21 cellular contexts compared by ENCODE assay signal in the genomic region with DNA sequence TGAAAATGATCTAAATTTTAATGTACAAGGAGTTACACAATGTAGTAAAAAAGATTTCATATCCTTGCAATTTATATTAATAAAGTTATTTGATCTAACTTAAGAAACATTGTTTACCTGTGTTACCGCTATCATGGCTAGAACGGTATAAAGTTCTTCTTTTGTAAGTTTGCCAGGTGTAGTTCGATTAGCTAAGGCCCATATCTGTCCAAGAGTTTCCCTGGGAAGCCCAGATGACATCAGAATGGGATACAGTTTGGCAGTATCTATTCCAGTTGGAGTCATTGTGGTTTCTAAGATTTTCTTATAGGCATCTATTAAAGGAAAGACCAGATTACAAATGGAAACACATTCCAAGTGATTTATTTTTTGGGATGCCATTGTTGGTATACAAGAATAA. TPM values are rescaled to one million over a fixed set of nuclear protein-coding genes. Genes with fewer than 3 reads are reported as not detected.
DNase-seq lines count a peak whose midpoint lies in the region; ATAC-seq, FAIRE-seq and TF ChIP-seq lines count a peak whose summit lies in the region.
"Had no signal": no experiment of that assay in that cellular context is flagged by ENCODE, and none has a peak within 500 bp of the region (broad histone marks: within the 10 kb centered on the region; RNA-seq: fewer than 3 reads in every experiment).

No MANE protein-coding gene starts in this region.

- no peak for FAIRE-seq in astrocyte (lab: Jason Lieb, UNC)
- FAIRE-seq: GM12891, GM18507, H54 had no signal

- ATAC-seq in IMR-90 (ENCODE audit: low read depth): no peak
- peak; percentile 79 for ATAC-seq in left lobe of liver
- no peak for ATAC-seq in GM18858 (IDR thresholded peaks at IDR 0.05; ENCODE audit: unreplicated experiment)

- no TSS peak for BruUV-seq in IMR-90 (replicated peaks; lab: Mats Ljungman, UMichigan)

- H2AK5ac ChIP-seq in IMR-90 (ENCODE audit: low read depth, low read length): no peak overlapping the region

- H3K56ac ChIP-seq in IMR-90 (ENCODE audit: extremely low read depth, insufficient read depth, low read length): no peak overlapping the region

- no peak overlapping the region for H3K27ac Mint-ChIP-seq in astrocyte (ENCODE audit: unreplicated experiment)
- H3K27ac Mint-ChIP-seq: CD14-positive monocyte; CD4-positive, alpha-beta T cell; HFFc6 had no signal

- no peak overlapping the region for H2BK5ac ChIP-seq in IMR-90 (ENCODE audit: low read depth, low read length, poor library complexity, severe bottlenecking)

- no peaks in the 10 kb centered on the region for H3K9me1 ChIP-seq in IMR-90 (ENCODE audit: insufficient read depth, low read length)

- no peak overlapping the region for H2BK20ac ChIP-seq in IMR-90 (ENCODE audit: low read depth, low read length)

- no peak overlapping the region for H3K4me3 ChIP-seq in IMR-90 (ENCODE audit: insufficient read depth, low read depth, low read length)
- no peak overlapping the region for H3K4me3 ChIP-seq in astrocyte (ENCODE audit: insufficient read depth, low read depth, low read length)
- H3K4me3 ChIP-seq: BLaER1 treated with 17β-estradiol and CSF1 and Interleukin-3, amounts not matched to agents 10 nM and 100 nM; HAP-1 had no signal

- H3K9me3 Mint-ChIP-seq in astrocyte (ENCODE audit: unreplicated experiment): peaks cover 3% of the 10 kb centered on the region
- H3K9me3 Mint-ChIP-seq: CD4-positive, alpha-beta T cell; HFFc6 had no signal

- H4K20me1 ChIP-seq in IMR-90 (ENCODE audit: insufficient read depth, low read length) (no peaks in the 10 kb centered on the region; the same call in 1 of the 2 replicates), astrocyte (ENCODE audit: insufficient read depth, low read length) (peaks cover 3% of the 10 kb centered on the region)

- no peak overlapping the region for H2AK9ac ChIP-seq in IMR-90 (replicated peaks; ENCODE audit: low read depth, low read length, poor library complexity)

- no peak overlapping the region for H3K4me2 ChIP-seq in IMR-90 (ENCODE audit: low read depth, low read length)
- no peak overlapping the region for H3K4me2 ChIP-seq in astrocyte (ENCODE audit: low read length)
- H3K4me2 ChIP-seq: BLaER1 treated with 17β-estradiol and CSF1 and Interleukin-3, amounts not matched to agents 10 nM and 100 nM had no signal

- H4K8ac ChIP-seq in IMR-90 (ENCODE audit: low read depth in 2 of 2, low read length in 2 of 2): no peak overlapping the region

- H3K14ac ChIP-seq in IMR-90 (replicated peaks; ENCODE audit: low read depth, low read length): no peak overlapping the region

- no peaks in the 10 kb centered on the region for H3K79me2 ChIP-seq in astrocyte (ENCODE audit: insufficient read depth, low read length)

- H3K4me1 ChIP-seq in IMR-90 (ENCODE audit: control insufficient read depth, insufficient read depth, low read length): no peaks in the 10 kb centered on the region
- H3K4me1 ChIP-seq in astrocyte (ENCODE audit: insufficient read depth, low read length): peaks cover 4% of the 10 kb centered on the region
- H3K4me1 ChIP-seq: BE2C had no signal

- H3K4ac ChIP-seq in IMR-90 (ENCODE audit: low read depth, low read length): no peak overlapping the region

- H3K36me3 Mint-ChIP-seq in astrocyte (ENCODE audit: low read depth, unreplicated experiment): peaks cover 16% of the 10 kb centered on the region

- POLR2A ChIA-PET in IMR-90 (lab: Charles Lee; ENCODE audit: unreplicated experiment): no interaction called here

- H3K23ac ChIP-seq in IMR-90 (ENCODE audit: low read depth, low read length): no peak overlapping the region

- 80% methylated on average over 1 of the region's 3 CpGs; no CpG with 5 or more reads in 1 of the 2 experiments for WGBS in IMR-90 (ENCODE audit: extremely low coverage in 2 of 2, insufficient read length in 1 of 2), 2 experiments

- DNase-seq in IMR-90 (peak; percentile 32), astrocyte (ENCODE audit: low read depth) (peak; percentile 22), left lobe of liver (ENCODE audit: low spot score) (no peak), AG08395 (ENCODE audit: low spot score) (no peak), cortex of kidney (lab: John Stamatoyannopoulos, UW) (no peak)
- DNase-seq: BE2C; Calu3; CD4-positive, alpha-beta T cell; COR-L47; DMS53; DMS79 treated with DMSO at 0.1 percent for 48 hours; GF-D8; GOT3; HFFc6 had no signal

- H3K27me3 ChIP-seq in IMR-90 (ENCODE audit: control insufficient read depth, insufficient read depth, low read length) (no peaks in the 10 kb centered on the region), astrocyte (ENCODE audit: insufficient read depth, low read length) (no peaks in the 10 kb centered on the region)
- H3K27me3 ChIP-seq: BE2C; BLaER1 treated with 17β-estradiol and CSF1 and Interleukin-3, amounts not matched to agents 10 nM and 100 nM had no signal

- CTCF ChIA-PET in IMR-90 (lab: Yijun Ruan, JAX): no interaction called here

- H2BK120ac ChIP-seq in IMR-90 (ENCODE audit: low read depth, low read length): no peak overlapping the region

- H3K4me3 Mint-ChIP-seq in astrocyte (ENCODE audit: unreplicated experiment): no peak overlapping the region
- H3K4me3 Mint-ChIP-seq: CD14-positive monocyte; CD4-positive, alpha-beta T cell; HFFc6 had no signal

- in situ Hi-C loops in IMR-90 (cut with MboI; ENCODE audit: low sequenced_read_pairs): no loop called here

- no peak overlapping the region for H4K5ac ChIP-seq in IMR-90 (ENCODE audit: low read depth, low read length)

- H2BK15ac ChIP-seq in IMR-90 (ENCODE audit: low read depth, low read length): no peak overlapping the region

- no peak for TF ChIP-seq CTCF in IMR-90 (conservative IDR thresholded peaks at IDR 0.05; ENCODE audit: low read depth, low read length)
- TF ChIP-seq CTCF in astrocyte (IDR thresholded peaks at IDR 0.05; ENCODE audit: insufficient read depth, low read depth, low read length): no peak

- H3K36me3 ChIP-seq in IMR-90 (ENCODE audit: control insufficient read depth, insufficient read depth, low read length) (peaks cover 35% of the 10 kb centered on the region), astrocyte (ENCODE audit: insufficient read depth, low read length) (peaks cover 42% of the 10 kb centered on the region)

- H3K9me3 ChIP-seq in IMR-90 (ENCODE audit: control insufficient read depth, insufficient read depth, low read length): no peaks in the 10 kb centered on the region
- no peaks in the 10 kb centered on the region for H3K9me3 ChIP-seq in astrocyte (ENCODE audit: insufficient read depth, low read depth, low read length)
- H3K9me3 ChIP-seq: BE2C had no signal

- H4K91ac ChIP-seq in IMR-90 (ENCODE audit: insufficient read depth, low read depth, low read length): no peak overlapping the region

- TF ChIP-seq POLR2A in IMR-90 (IDR thresholded peaks at IDR 0.05; ENCODE audit: low read depth, low read length): no peak

- no peak overlapping the region for H2AFZ ChIP-seq in IMR-90 (replicated peaks; ENCODE audit: low read length, poor library complexity)
- H2AFZ ChIP-seq in astrocyte (ENCODE audit: low read depth, low read length): no peak overlapping the region

- intact Hi-C loops in IMR-90 (cut with micrococcal nuclease): no loop called here

- H3K9ac ChIP-seq in IMR-90 (ENCODE audit: low read depth, low read length): no peak overlapping the region
- H3K9ac ChIP-seq in astrocyte (ENCODE audit: low read length): no peak overlapping the region
- H3K9ac ChIP-seq: BLaER1 treated with 17β-estradiol and CSF1 and Interleukin-3, amounts not matched to agents 10 nM and 100 nM had no signal

- no peaks in the 10 kb centered on the region for H3K4me1 Mint-ChIP-seq in astrocyte (ENCODE audit: low read depth, unreplicated experiment)
- H3K4me1 Mint-ChIP-seq: CD14-positive monocyte had no signal

- no peak for TF ChIP-seq RAD21 in IMR-90 (IDR thresholded peaks at IDR 0.05; ENCODE audit: low read length)

- no peak overlapping the region for H3K27ac ChIP-seq in IMR-90 (ENCODE audit: insufficient read depth, low read length)
- no peak overlapping the region for H3K27ac ChIP-seq in astrocyte (ENCODE audit: low read depth, low read length)
- H3K27ac ChIP-seq: BLaER1 treated with 17β-estradiol and CSF1 and Interleukin-3, amounts not matched to agents 10 nM and 100 nM had no signal

- H3K27me3 Mint-ChIP-seq in astrocyte (ENCODE audit: low read depth, unreplicated experiment): no peaks in the 10 kb centered on the region
- H3K27me3 Mint-ChIP-seq: CD4-positive, alpha-beta T cell had no signal

- peaks cover 3 to 7% of the 10 kb centered on the region in 2 experiments; a peak in 2 of 4 replicates for H3K79me1 ChIP-seq in IMR-90 (ENCODE audit: low read depth in 1 of 2, low read length in 2 of 2)

- no peak overlapping the region for H3K18ac ChIP-seq in IMR-90 (ENCODE audit: low read depth, low read length)

- dilution Hi-C loops in IMR-90 (cut with HindIII; ENCODE audit: low sequenced_read_pairs, unreplicated experiment): no loop called here

TF ChIP-seq in IMR-90, 13 proteins besides CTCF, POLR2A, EP300 and RAD21 (continues in another document):
- TF ChIP-seq FOS (IDR thresholded peaks at IDR 0.05; ENCODE audit: low read depth, low read length): no peak
- TF ChIP-seq USF2 (IDR thresholded peaks at IDR 0.05; ENCODE audit: low read depth, low read length): no peak
- no peak for TF ChIP-seq CHD1 (IDR thresholded peaks at IDR 0.05; ENCODE audit: low read depth, low read length)
- no peak for TF ChIP-seq RCOR1 (IDR thresholded peaks at IDR 0.05; ENCODE audit: insufficient replicate concordance, low read length)
- TF ChIP-seq RFX5 (IDR thresholded peaks at IDR 0.05; ENCODE audit: low read depth, low read length): no peak
- no peak for TF ChIP-seq MAFK (IDR thresholded peaks at IDR 0.05; ENCODE audit: low read depth, low read length)
- TF ChIP-seq MXI1 (IDR thresholded peaks at IDR 0.05; ENCODE audit: borderline replicate concordance, low read depth, low read length): no peak

RNA-seq across cellular contexts. Expression of gene SYNRG, which starts 37.5 kb away (rescaled TPM):
- total RNA-seq in IMR-90 (2012; rRNA removed) (11.4 and 11.7 TPM in 2 replicates), astrocyte (31.1 and 31.3 TPM in 2 replicates), left lobe of liver (15.7 TPM)
- 12.1 and 15.2 TPM in 2 replicates for polyA plus RNA-seq in IMR-90 (2012; rRNA removed)
- polyA plus RNA-seq in IMR-90 (2012; cell fraction: cytosol; rRNA removed): 5.6 and 7.1 TPM in 2 replicates
- polyA plus RNA-seq in IMR-90 (2012; cell fraction: nucleus; rRNA removed; ENCODE audit: low replicate concordance): 7.5 and 21.0 TPM in 2 replicates

Comparison
In these comparisons a context has a peak if more than half of its experiments do, and no peak if none do; other contexts are left out.
1. DNase-seq: peak in IMR-90 (single experiment) and astrocyte (single experiment); none in left lobe of liver (single experiment), AG08395 (single experiment) and cortex of kidney (single experiment).